In genomic region chr1:43919906-43920305, GRCh38 we compare ENCODE assay signal across 14 cellular contexts. TPM values are rescaled to one million over a fixed set of nuclear protein-coding genes. Genes with fewer than 3 reads are reported as not detected.
"Had no signal": no experiment of that assay in that cellular context is flagged by ENCODE, and none has a peak within 500 bp of the region (broad histone marks: within the 10 kb centered on the region; RNA-seq: fewer than 3 reads in every experiment).

No MANE protein-coding gene starts in this region.

- H3K9me3 Mint-ChIP-seq: activated CD4-positive, alpha-beta memory T cell treated with anti-CD3 and anti-CD28 coated beads for 36 hours; activated naive CD4-positive, alpha-beta T cell treated with anti-CD3 and anti-CD28 coated beads for 36 hours; activated T-helper 17 cell treated with anti-CD3 and anti-CD28 coated beads, Interleukin-2, amount 50 U/mL, for 72 hours; dendritic cell treated with granulocyte-macrophage colony-stimulating factor and Interleukin-4, amounts not matched to agents 40 ng/mL and 50 ng/mL, for 4 days; neural crest cell; stimulated activated naive CD8-positive, alpha-beta T cell treated with anti-CD3 and anti-CD28 coated beads, Interleukin-15, Interleukin-2, amounts not matched to agents 100 ng/mL and 50 ng/mL, for 24 hours had no signal

- H3K36me3 Mint-ChIP-seq: activated CD4-positive, alpha-beta memory T cell treated with anti-CD3 and anti-CD28 coated beads for 36 hours had no signal

- DNase-seq: activated CD4-positive, alpha-beta memory T cell treated with anti-CD3 and anti-CD28 coated beads for 36 hours; activated naive CD4-positive, alpha-beta T cell treated with anti-CD3 and anti-CD28 coated beads for 36 hours; body of pancreas; erythroblast; mesendoderm; pancreas; stimulated activated CD4-positive, alpha-beta T cell treated with anti-CD3 and anti-CD28 coated beads, Interleukin-2, amount 100 ng/mL, for 48 hours; testis; upper lobe of right lung had no signal

- H3K27ac Mint-ChIP-seq: activated CD4-positive, alpha-beta memory T cell treated with anti-CD3 and anti-CD28 coated beads for 36 hours; activated naive CD4-positive, alpha-beta T cell treated with anti-CD3 and anti-CD28 coated beads for 36 hours; activated T-helper 17 cell treated with anti-CD3 and anti-CD28 coated beads, Interleukin-2, amount 50 U/mL, for 72 hours; dendritic cell treated with granulocyte-macrophage colony-stimulating factor and Interleukin-4, amounts not matched to agents 40 ng/mL and 50 ng/mL, for 4 days; stimulated activated naive CD8-positive, alpha-beta T cell treated with anti-CD3 and anti-CD28 coated beads, Interleukin-15, Interleukin-2, amounts not matched to agents 100 ng/mL and 50 ng/mL, for 24 hours had no signal

- ATAC-seq: activated T-helper 17 cell treated with anti-CD3 and anti-CD28 coated beads, Interleukin-2, amount 50 U/mL, for 72 hours; body of pancreas; pancreas had no signal

- H3K4me3 Mint-ChIP-seq: activated CD4-positive, alpha-beta memory T cell treated with anti-CD3 and anti-CD28 coated beads for 36 hours; activated naive CD4-positive, alpha-beta T cell treated with anti-CD3 and anti-CD28 coated beads for 36 hours; activated T-helper 17 cell treated with anti-CD3 and anti-CD28 coated beads, Interleukin-2, amount 50 U/mL, for 72 hours; dendritic cell treated with granulocyte-macrophage colony-stimulating factor and Interleukin-4, amounts not matched to agents 40 ng/mL and 50 ng/mL, for 4 days; neural crest cell; stimulated activated naive CD8-positive, alpha-beta T cell treated with anti-CD3 and anti-CD28 coated beads, Interleukin-15, Interleukin-2, amounts not matched to agents 100 ng/mL and 50 ng/mL, for 24 hours had no signal

- H3K4me1 Mint-ChIP-seq: activated T-helper 17 cell treated with anti-CD3 and anti-CD28 coated beads, Interleukin-2, amount 50 U/mL, for 72 hours; neural crest cell had no signal

- H3K27me3 Mint-ChIP-seq: activated CD4-positive, alpha-beta memory T cell treated with anti-CD3 and anti-CD28 coated beads for 36 hours; activated T-helper 17 cell treated with anti-CD3 and anti-CD28 coated beads, Interleukin-2, amount 50 U/mL, for 72 hours; dendritic cell treated with granulocyte-macrophage colony-stimulating factor and Interleukin-4, amounts not matched to agents 40 ng/mL and 50 ng/mL, for 4 days; stimulated activated naive CD8-positive, alpha-beta T cell treated with anti-CD3 and anti-CD28 coated beads, Interleukin-15, Interleukin-2, amounts not matched to agents 100 ng/mL and 50 ng/mL, for 24 hours had no signal

RNA-seq across cellular contexts. Expression of gene ARTN, which starts 13.7 kb away (rescaled TPM):
- total RNA-seq: activated CD4-positive, alpha-beta memory T cell treated with anti-CD3 and anti-CD28 coated beads for 36 hours; activated naive CD4-positive, alpha-beta T cell treated with anti-CD3 and anti-CD28 coated beads for 36 hours; hepatocyte had no signal
